18 cellular contexts compared by ENCODE assay signal in the genomic region with DNA sequence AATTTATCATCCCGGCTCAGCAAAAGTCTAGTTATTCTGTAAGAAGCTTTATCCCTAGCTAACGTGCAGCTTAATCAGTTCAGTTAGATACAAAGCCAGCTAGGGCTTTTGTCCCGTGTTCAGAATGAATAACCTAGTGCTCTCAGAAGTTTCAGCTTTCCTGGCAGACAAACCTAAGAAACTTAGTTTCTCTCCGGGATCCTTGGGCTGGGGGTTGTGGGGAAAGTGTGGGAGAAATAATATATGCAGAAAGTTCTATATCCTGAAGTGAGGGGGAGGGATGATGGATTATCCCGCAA.
"Had no signal": no experiment of that assay in that cellular context is flagged by ENCODE, and none has a peak within 500 bp of the region (broad histone marks: within the 10 kb centered on the region; RNA-seq: fewer than 3 reads in every experiment).

No MANE protein-coding gene starts in this region.

- DNase-seq: effector CD8-positive, alpha-beta T cell had no signal

- H3K27ac Mint-ChIP-seq: activated CD4-positive, alpha-beta memory T cell treated with anti-CD3 and anti-CD28 coated beads, Interleukin-2, amount 10 ng/mL, durations not matched to agents 7 days and 5 days; activated naive CD4-positive, alpha-beta T cell treated with anti-CD3 and anti-CD28 coated beads for 36 hours; activated T-cell treated with anti-CD3 and anti-CD28 coated beads, Interleukin-2, amount 50 U/mL, for 24 hours; activated T-helper 2 cell treated with anti-CD3 and anti-CD28 coated beads, Interferon-gamma antibody, Interleukin-2, Interleukin-4, amounts not matched to agents 10 μg/mL and 5 μg/mL and 100 μg/mL, durations not matched to agents 14 hours and 24 hours and 36 hours; dendritic cell treated with granulocyte-macrophage colony-stimulating factor and Interleukin-4, amounts not matched to agents 40 ng/mL and 50 ng/mL, for 4 days; immature natural killer cell; nephron; stimulated activated naive CD8-positive, alpha-beta T cell treated with anti-CD3 and anti-CD28 coated beads, Interleukin-15, amount 100 ng/mL, for 72 hours; T-cell; WTC11 had no signal

- H3K4me1 ChIP-seq: psoas muscle, suprapubic skin, transverse colon, vagina had no signal

- H3K9me3 ChIP-seq: psoas muscle, suprapubic skin, transverse colon, vagina had no signal

- H3K27ac ChIP-seq: brain microvascular endothelial cell, psoas muscle, skin epidermis, suprapubic skin, transverse colon, vagina had no signal

- ATAC-seq: right cardiac atrium; stimulated activated naive CD8-positive, alpha-beta T cell treated with anti-CD3 and anti-CD28 coated beads, Interleukin-15, amount 100 ng/mL, for 72 hours; T-cell had no signal

- H3K4me1 Mint-ChIP-seq: activated CD4-positive, alpha-beta memory T cell treated with anti-CD3 and anti-CD28 coated beads, Interleukin-2, amount 10 ng/mL, durations not matched to agents 7 days and 5 days; immature natural killer cell; nephron; stimulated activated naive CD8-positive, alpha-beta T cell treated with anti-CD3 and anti-CD28 coated beads, Interleukin-15, amount 100 ng/mL, for 72 hours; T-cell had no signal

- H3K36me3 ChIP-seq: brain microvascular endothelial cell, suprapubic skin, transverse colon, vagina had no signal

- H3K27me3 ChIP-seq: brain microvascular endothelial cell, vagina had no signal

- H3K9me3 Mint-ChIP-seq: activated CD4-positive, alpha-beta memory T cell treated with anti-CD3 and anti-CD28 coated beads, Interleukin-2, amount 10 ng/mL, durations not matched to agents 7 days and 5 days; activated naive CD4-positive, alpha-beta T cell treated with anti-CD3 and anti-CD28 coated beads for 36 hours; activated T-cell treated with anti-CD3 and anti-CD28 coated beads, Interleukin-2, amount 50 U/mL, for 24 hours; activated T-helper 2 cell treated with anti-CD3 and anti-CD28 coated beads, Interferon-gamma antibody, Interleukin-2, Interleukin-4, amounts not matched to agents 10 μg/mL and 5 μg/mL and 100 μg/mL, durations not matched to agents 14 hours and 24 hours and 36 hours; dendritic cell treated with granulocyte-macrophage colony-stimulating factor and Interleukin-4, amounts not matched to agents 40 ng/mL and 50 ng/mL, for 4 days; immature natural killer cell; nephron; stimulated activated naive CD8-positive, alpha-beta T cell treated with anti-CD3 and anti-CD28 coated beads, Interleukin-15, amount 100 ng/mL, for 72 hours; T-cell had no signal

- H3K4me3 Mint-ChIP-seq: activated CD4-positive, alpha-beta memory T cell treated with anti-CD3 and anti-CD28 coated beads, Interleukin-2, amount 10 ng/mL, durations not matched to agents 7 days and 5 days; activated naive CD4-positive, alpha-beta T cell treated with anti-CD3 and anti-CD28 coated beads for 36 hours; activated T-cell treated with anti-CD3 and anti-CD28 coated beads, Interleukin-2, amount 50 U/mL, for 24 hours; dendritic cell treated with granulocyte-macrophage colony-stimulating factor and Interleukin-4, amounts not matched to agents 40 ng/mL and 50 ng/mL, for 4 days; immature natural killer cell; nephron; stimulated activated naive CD8-positive, alpha-beta T cell treated with anti-CD3 and anti-CD28 coated beads, Interleukin-15, amount 100 ng/mL, for 72 hours; T-cell; WTC11 had no signal

- H3K36me3 Mint-ChIP-seq: immature natural killer cell, T-cell, WTC11 had no signal

- H3K4me3 ChIP-seq: psoas muscle, skin epidermis, suprapubic skin, transverse colon, vagina had no signal
